Comparison of ENCODE assay signal across 10 cellular contexts in the genomic region with DNA sequence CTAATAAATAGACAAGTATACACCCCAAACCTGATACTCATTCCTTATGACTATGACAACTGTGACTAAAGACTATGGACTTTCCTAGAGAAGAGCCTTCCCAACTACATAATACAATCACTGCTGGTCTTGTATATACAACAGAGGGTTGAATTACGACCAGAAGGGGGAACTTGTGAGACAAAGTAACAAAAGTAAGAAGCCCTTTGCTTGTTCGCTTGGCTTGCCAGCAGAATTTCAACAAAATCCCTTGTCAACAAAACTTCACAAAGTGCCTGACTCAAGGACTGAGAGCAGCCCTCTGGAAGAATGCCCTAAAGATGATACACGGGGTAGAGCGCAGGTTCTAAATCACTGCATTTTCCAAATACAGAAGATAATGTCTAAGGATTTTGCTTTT.
DNase-seq lines count a peak whose midpoint lies in the region; ATAC-seq and TF ChIP-seq lines count a peak whose summit lies in the region.
"Had no signal": no experiment of that assay in that cellular context is flagged by ENCODE, and none has a peak within 500 bp of the region (broad histone marks: within the 10 kb centered on the region; RNA-seq: fewer than 3 reads in every experiment).

No MANE protein-coding gene starts in this region.

- no peak overlapping the region for H3K4me3 Mint-ChIP-seq in osteocyte (ENCODE audit: unreplicated experiment)
- H3K4me3 Mint-ChIP-seq in activated T-helper 17 cell treated with anti-CD3 and anti-CD28 coated beads, Interleukin-2, amount 50 U/mL, for 72 hours, result no peak overlapping the region
- H3K4me3 Mint-ChIP-seq: activated naive CD8-positive, alpha-beta T cell treated with anti-CD3 and anti-CD28 coated beads for 36 hours had no signal

- H3K27me3 ChIP-seq in dorsolateral prefrontal cortex, result no peaks in the 10 kb centered on the region
- H3K27me3 ChIP-seq: ovary had no signal

- no peaks in the 10 kb centered on the region for H3K4me1 Mint-ChIP-seq in osteocyte (ENCODE audit: unreplicated experiment)
- no peaks in the 10 kb centered on the region for H3K4me1 Mint-ChIP-seq in activated T-helper 17 cell treated with anti-CD3 and anti-CD28 coated beads, Interleukin-2, amount 50 U/mL, for 72 hours
- H3K4me1 Mint-ChIP-seq: activated naive CD8-positive, alpha-beta T cell treated with anti-CD3 and anti-CD28 coated beads for 36 hours had no signal

- no peak for DNase-seq in GM10266 (ENCODE audit: extremely low spot score)
- peak; percentile 40 for DNase-seq in NCI-H146 (lab: John Stamatoyannopoulos, UW)
- no peak for DNase-seq in dorsolateral prefrontal cortex
- no peak for DNase-seq in osteocyte (ENCODE audit: extremely low spot score, unreplicated experiment)
- no peak for DNase-seq in activated CD8-positive, alpha-beta memory T cell treated with anti-CD3 and anti-CD28 coated beads, Interleukin-2, amount 50 U/mL, for 48 hours
- DNase-seq: activated naive CD8-positive, alpha-beta T cell treated with anti-CD3 and anti-CD28 coated beads for 36 hours; MV-4-11 had no signal

- peaks cover 3% of the 10 kb centered on the region for H3K9me3 Mint-ChIP-seq in osteocyte (ENCODE audit: unreplicated experiment)
- no peaks in the 10 kb centered on the region for H3K9me3 Mint-ChIP-seq in activated T-helper 17 cell treated with anti-CD3 and anti-CD28 coated beads, Interleukin-2, amount 50 U/mL, for 72 hours
- H3K9me3 Mint-ChIP-seq: activated naive CD8-positive, alpha-beta T cell treated with anti-CD3 and anti-CD28 coated beads for 36 hours had no signal

- H3K36me3 Mint-ChIP-seq in osteocyte (ENCODE audit: unreplicated experiment), result no peaks in the 10 kb centered on the region
- H3K36me3 Mint-ChIP-seq in activated T-helper 17 cell treated with anti-CD3 and anti-CD28 coated beads, Interleukin-2, amount 50 U/mL, for 72 hours (ENCODE audit: low read depth), result no peaks in the 10 kb centered on the region
- H3K36me3 Mint-ChIP-seq: activated naive CD8-positive, alpha-beta T cell treated with anti-CD3 and anti-CD28 coated beads for 36 hours had no signal

- intact Hi-C loops in dorsolateral prefrontal cortex (cut with DNase I), result loop anchor here in 1 of 2 donors (5.0 kb wide), 1 partner anchor 40 kb away; no protein-coding TSS in a partner anchor

- H3K27me3 Mint-ChIP-seq in osteocyte (ENCODE audit: unreplicated experiment), result no peaks in the 10 kb centered on the region
- peaks cover 9% of the 10 kb centered on the region for H3K27me3 Mint-ChIP-seq in activated T-helper 17 cell treated with anti-CD3 and anti-CD28 coated beads, Interleukin-2, amount 50 U/mL, for 72 hours

- no peak overlapping the region for H3K27ac Mint-ChIP-seq in osteocyte (ENCODE audit: unreplicated experiment)
- H3K27ac Mint-ChIP-seq in activated T-helper 17 cell treated with anti-CD3 and anti-CD28 coated beads, Interleukin-2, amount 50 U/mL, for 72 hours, result no peak overlapping the region
- H3K27ac Mint-ChIP-seq: activated naive CD8-positive, alpha-beta T cell treated with anti-CD3 and anti-CD28 coated beads for 36 hours had no signal

- TF ChIP-seq CTCF in GM10266 (IDR thresholded peaks at IDR 0.05; ENCODE audit: control insufficient read depth, insufficient read depth, low read depth, missing control alignments) (peak; percentile 5), dorsolateral prefrontal cortex (IDR thresholded peaks at IDR 0.05 in 54 of 56, conservative IDR thresholded peaks at IDR 0.05 in 2 of 56; ENCODE audit: low read depth in 1 of 56, partially characterized antibody in 56 of 56) (peak in 38 of 56 donors; percentile 7 to 62 (median 33)), osteocyte (IDR thresholded peaks at IDR 0.05) (peak; percentile 26)

- no peak overlapping the region for H3K4me3 ChIP-seq in dorsolateral prefrontal cortex
- H3K4me3 ChIP-seq: ovary had no signal

- ATAC-seq in GM18858 (IDR thresholded peaks at IDR 0.05; ENCODE audit: unreplicated experiment), result no peak
- ATAC-seq in activated T-helper 17 cell treated with anti-CD3 and anti-CD28 coated beads, Interleukin-2, amount 50 U/mL, for 72 hours (replicated peaks), result no peak

- peak overlapping the region in 2 of 59 donors; percentile 34 to 42 for H3K27ac ChIP-seq in dorsolateral prefrontal cortex
- H3K27ac ChIP-seq: ovary had no signal
